In genomic region chr5:168899264-168899663, GRCh38 we compare ENCODE assay signal across 20 cellular contexts.
"Had no signal": no experiment of that assay in that cellular context is flagged by ENCODE, and none has a peak within 500 bp of the region (broad histone marks: within the 10 kb centered on the region; RNA-seq: fewer than 3 reads in every experiment).

No MANE protein-coding gene starts in this region.

- DNase-seq: IMR-90, Karpas-422, KG1, MM.1S, NCI-H1092 treated with DMSO at 0.1 percent for 48 hours, NCI-H1436, NCI-H187, NCI-H2029, NCI-H2081 treated with DMSO at 0.1 percent for 48 hours, NCI-H2227 treated with DMSO at 0.1 percent for 48 hours, NCI-H446, NCI-H510A, NCI-H524 treated with DMSO at 0.1 percent for 48 hours, NCI-H69, NCI-H774, Right ventricle myocardium superior, RPMI8226, SIG-M5 had no signal

- H3K4me3 ChIP-seq: SJSA1, SK-N-MC had no signal

- H3K27me3 ChIP-seq: SJSA1 had no signal

- H3K4me1 ChIP-seq: SJSA1 had no signal

- H3K9me3 ChIP-seq: SJSA1 had no signal

- H3K27ac ChIP-seq: SJSA1, SK-N-MC had no signal

- H3K36me3 ChIP-seq: SJSA1 had no signal
